17 cellular contexts compared by ENCODE assay signal in genomic region chr20:57651977-57652864, GRCh38. TPM values are rescaled to one million over a fixed set of nuclear protein-coding genes. Genes with fewer than 3 reads are reported as not detected.
DNase-seq lines count a peak whose midpoint lies in the region; ATAC-seq and TF ChIP-seq lines count a peak whose summit lies in the region.
"Had no signal": no experiment of that assay in that cellular context is flagged by ENCODE, and none has a peak within 500 bp of the region (broad histone marks: within the 10 kb centered on the region; RNA-seq: fewer than 3 reads in every experiment).

No MANE protein-coding gene starts in this region.

- peak; percentile 19 for DNase-seq in GM20000 (ENCODE audit: low spot score)
- DNase-seq in ecto neural progenitor cell (ENCODE audit: low spot score) = peak; percentile 33
- DNase-seq in mesenteric fat pad (ENCODE audit: low spot score) = peak; percentile 81
- no peak for DNase-seq in NCI-H82 treated with DMSO at 0.1 percent for 48 hours (lab: John Stamatoyannopoulos, UW; ENCODE audit: unreplicated experiment)
- DNase-seq: DMS53, erythroblast, hippocampal formation, KG1, NCI-H187 treated with DMSO at 0.1 percent for 48 hours, NCI-H82, thyroid gland had no signal

- TF ChIP-seq CTCF in 22Rv1 (IDR thresholded peaks at IDR 0.05) (no peak), GM20000 (IDR thresholded peaks at IDR 0.05; ENCODE audit: extremely low read depth, missing control alignments) (no peak)

- peak overlapping the region; percentile 60; the same call in 1 of the 2 replicates for H3K27ac ChIP-seq in 22Rv1
- H3K27ac ChIP-seq: SJCRH30, thyroid gland had no signal

- ATAC-seq in GM21528 (IDR thresholded peaks at IDR 0.05; ENCODE audit: low FRiP score, unreplicated experiment) (no peak), GM21786 (IDR thresholded peaks at IDR 0.05; ENCODE audit: unreplicated experiment) (no peak), GM21381 (IDR thresholded peaks at IDR 0.05; ENCODE audit: unreplicated experiment) (no peak)

RNA-seq across cellular contexts. Expression of gene ZBP1, which starts 32.0 kb away (rescaled TPM):
- 0.26 TPM for total RNA-seq in mesenteric fat pad
- total RNA-seq: lung microvascular endothelial cell had no signal

RNA-seq across cellular contexts. Expression of gene PMEPA1, which starts 57.6 kb away (rescaled TPM):
- 90.0 TPM for total RNA-seq in mesenteric fat pad
